1 cellular context compared by ENCODE assay signal in genomic region chr3:112086018-112086854, GRCh38.
TF ChIP-seq lines count a peak whose summit lies in the region.

A gene with protein sequence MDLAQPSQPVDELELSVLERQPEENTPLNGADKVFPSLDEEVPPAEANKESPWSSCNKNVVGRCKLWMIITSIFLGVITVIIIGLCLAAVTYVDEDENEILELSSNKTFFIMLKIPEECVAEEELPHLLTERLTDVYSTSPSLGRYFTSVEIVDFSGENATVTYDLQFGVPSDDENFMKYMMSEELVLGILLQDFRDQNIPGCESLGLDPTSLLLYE (plus strand): TSS chr3:112086389. CDS start chr3:112086408, 19 bp downstream.

TF ChIP-seq in HEK293, 187 proteins besides CTCF, POLR2A, EP300 and RAD21 (continued from another document):
- TF ChIP-seq ZNF660 (tag by site-specific recombination; IDR thresholded peaks at IDR 0.05) (0 out of 2 replicates have a peak, but pooled peaks have one; percentile 52), ZNF114 (tag by site-specific recombination; IDR thresholded peaks at IDR 0.05) (no peak), ZBTB17 (tag by site-specific recombination; IDR thresholded peaks at IDR 0.05) (peak; percentile 97), ZNF2 (tag by site-specific recombination; IDR thresholded peaks at IDR 0.05) (peak; percentile 43; the same call in 1 of the 2 replicates), ZNF221 (tag by site-specific recombination; IDR thresholded peaks at IDR 0.05; ENCODE audit: borderline replicate concordance) (no peak), INSM2 (tag by site-specific recombination; IDR thresholded peaks at IDR 0.05) (0 out of 2 replicates have a peak, but pooled peaks have one; percentile 6), ZIC2 (tag by site-specific recombination; IDR thresholded peaks at IDR 0.05) (peak; percentile 59; the same call in 1 of the 2 replicates), ZNF843 (tag by site-specific recombination; IDR thresholded peaks at IDR 0.05) (peak; percentile 73; the same call in 1 of the 2 replicates), GLIS2 (tag by site-specific recombination; IDR thresholded peaks at IDR 0.05) (peak; percentile 97)
- TF ChIP-seq, protein P1, sequence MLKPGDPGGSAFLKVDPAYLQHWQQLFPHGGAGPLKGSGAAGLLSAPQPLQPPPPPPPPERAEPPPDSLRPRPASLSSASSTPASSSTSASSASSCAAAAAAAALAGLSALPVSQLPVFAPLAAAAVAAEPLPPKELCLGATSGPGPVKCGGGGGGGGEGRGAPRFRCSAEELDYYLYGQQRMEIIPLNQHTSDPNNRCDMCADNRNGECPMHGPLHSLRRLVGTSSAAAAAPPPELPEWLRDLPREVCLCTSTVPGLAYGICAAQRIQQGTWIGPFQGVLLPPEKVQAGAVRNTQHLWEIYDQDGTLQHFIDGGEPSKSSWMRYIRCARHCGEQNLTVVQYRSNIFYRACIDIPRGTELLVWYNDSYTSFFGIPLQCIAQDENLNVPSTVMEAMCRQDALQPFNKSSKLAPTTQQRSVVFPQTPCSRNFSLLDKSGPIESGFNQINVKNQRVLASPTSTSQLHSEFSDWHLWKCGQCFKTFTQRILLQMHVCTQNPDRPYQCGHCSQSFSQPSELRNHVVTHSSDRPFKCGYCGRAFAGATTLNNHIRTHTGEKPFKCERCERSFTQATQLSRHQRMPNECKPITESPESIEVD (tag by site-specific recombination; IDR thresholded peaks at IDR 0.05) = no peak
